10 cellular contexts compared by ENCODE assay signal in genomic region chr22:46072981-46073682, GRCh38.
DNase-seq lines count a peak whose midpoint lies in the region; ATAC-seq lines count a peak whose summit lies in the region.
"Had no signal": no experiment of that assay in that cellular context is flagged by ENCODE, and none has a peak within 500 bp of the region (broad histone marks: within the 10 kb centered on the region; RNA-seq: fewer than 3 reads in every experiment).

No MANE protein-coding gene starts in this region.

- H3K4me3 Mint-ChIP-seq in T-helper 1 cell treated with Interleukin-12 subunit alpha and Interleukin-12 subunit beta and Interleukin-4 antibody, amounts not matched to agents 30 μg/mL and 1 μg/mL, for 36 hours, result peak overlapping the region; percentile 10
- H3K4me3 Mint-ChIP-seq in activated T-helper 17 cell treated with anti-CD3 and anti-CD28 coated beads, Interleukin-2, amount 50 U/mL, for 72 hours, result peak overlapping the region; percentile 81

- peaks cover 5% of the 10 kb centered on the region for H3K9me3 ChIP-seq in iPS-18c (ENCODE audit: control insufficient read depth, insufficient read depth, low read length)

- ATAC-seq in activated T-helper 17 cell treated with anti-CD3 and anti-CD28 coated beads, Interleukin-2, amount 50 U/mL, for 72 hours (replicated peaks), result no peak

- no peaks in the 10 kb centered on the region for H3K9me3 Mint-ChIP-seq in T-helper 1 cell treated with Interleukin-12 subunit alpha and Interleukin-12 subunit beta and Interleukin-4 antibody, amounts not matched to agents 30 μg/mL and 1 μg/mL, for 36 hours
- no peaks in the 10 kb centered on the region for H3K9me3 Mint-ChIP-seq in activated T-helper 17 cell treated with anti-CD3 and anti-CD28 coated beads, Interleukin-2, amount 50 U/mL, for 72 hours

- H3K27me3 Mint-ChIP-seq in T-helper 1 cell treated with Interleukin-12 subunit alpha and Interleukin-12 subunit beta and Interleukin-4 antibody, amounts not matched to agents 30 μg/mL and 1 μg/mL, for 36 hours (ENCODE audit: low read depth), result peaks cover 10% of the 10 kb centered on the region
- H3K27me3 Mint-ChIP-seq in activated T-helper 17 cell treated with anti-CD3 and anti-CD28 coated beads, Interleukin-2, amount 50 U/mL, for 72 hours, result no peaks in the 10 kb centered on the region

- no peak for DNase-seq in T-helper 1 cell
- DNase-seq in superior temporal gyrus (ENCODE audit: extremely low spot score), result peak; percentile 64
- no peak for DNase-seq in hippocampal formation (lab: John Stamatoyannopoulos, UW)
- no peak for DNase-seq in HuH-7.5 (ENCODE audit: low spot score)
- no peak for DNase-seq in stimulated activated CD4-positive, alpha-beta T cell treated with anti-CD3 and anti-CD28 coated beads, Interleukin-1b, Interleukin-23, amount 100 ng/mL, for 48 hours
- DNase-seq: DMS79, NCI-H2227 treated with DMSO at 0.1 percent for 48 hours had no signal

- H3K4me3 ChIP-seq in iPS-18c (ENCODE audit: insufficient read depth, low read depth, low read length), result peak overlapping the region; percentile 50; the same call in 1 of the 2 replicates

- H3K4me1 Mint-ChIP-seq in T-helper 1 cell treated with Interleukin-12 subunit alpha and Interleukin-12 subunit beta and Interleukin-4 antibody, amounts not matched to agents 30 μg/mL and 1 μg/mL, for 36 hours (ENCODE audit: low read depth), result peaks cover 26% of the 10 kb centered on the region
- peaks cover 27% of the 10 kb centered on the region for H3K4me1 Mint-ChIP-seq in activated T-helper 17 cell treated with anti-CD3 and anti-CD28 coated beads, Interleukin-2, amount 50 U/mL, for 72 hours

- H3K36me3 Mint-ChIP-seq in T-helper 1 cell treated with Interleukin-12 subunit alpha and Interleukin-12 subunit beta and Interleukin-4 antibody, amounts not matched to agents 30 μg/mL and 1 μg/mL, for 36 hours (ENCODE audit: low read depth), result peaks cover 3% of the 10 kb centered on the region
- peaks cover 14% of the 10 kb centered on the region for H3K36me3 Mint-ChIP-seq in activated T-helper 17 cell treated with anti-CD3 and anti-CD28 coated beads, Interleukin-2, amount 50 U/mL, for 72 hours (ENCODE audit: low read depth)

- no peak overlapping the region for H3K27ac Mint-ChIP-seq in T-helper 1 cell treated with Interleukin-12 subunit alpha and Interleukin-12 subunit beta and Interleukin-4 antibody, amounts not matched to agents 30 μg/mL and 1 μg/mL, for 36 hours
- H3K27ac Mint-ChIP-seq in activated T-helper 17 cell treated with anti-CD3 and anti-CD28 coated beads, Interleukin-2, amount 50 U/mL, for 72 hours, result peak overlapping the region; percentile 82
